16 cellular contexts compared by ENCODE assay signal in genomic region chr18:74989134-74989533, GRCh38.
DNase-seq lines count a peak whose midpoint lies in the region; ATAC-seq, FAIRE-seq and TF ChIP-seq lines count a peak whose summit lies in the region.
"Had no signal": no experiment of that assay in that cellular context is flagged by ENCODE, and none has a peak within 500 bp of the region (broad histone marks: within the 10 kb centered on the region; RNA-seq: fewer than 3 reads in every experiment).

No MANE protein-coding gene starts in this region.

- no peak for TF ChIP-seq POLR2A in GM12891 (IDR thresholded peaks at IDR 0.05; ENCODE audit: low read depth, low read length)

- CTCF ChIA-PET in T-cell (lab: Charles Lee) = no interaction called here

- intact Hi-C loops in dendritic cell treated with granulocyte-macrophage colony-stimulating factor and Interleukin-4, amounts not matched to agents 40 ng/mL and 50 ng/mL, for 4 days (cut with micrococcal nuclease) = loop anchor here (10.0 kb wide), 1 partner anchor 226 kb away; the partner anchor contains the start of gene TSHZ1

- peak overlapping the region; percentile 4 for H3K27ac Mint-ChIP-seq in activated naive CD8-positive, alpha-beta T cell treated with anti-CD3 and anti-CD28 coated beads, Interleukin-2, amount 50 U/mL, for 24 hours
- H3K27ac Mint-ChIP-seq in activated naive CD8-positive, alpha-beta T cell treated with anti-CD3 and anti-CD28 coated beads for 36 hours = no peak overlapping the region
- peak overlapping the region; percentile 40 to 64 for H3K27ac Mint-ChIP-seq in T-cell
- peak overlapping the region; percentile 85 for H3K27ac Mint-ChIP-seq in dendritic cell treated with granulocyte-macrophage colony-stimulating factor and Interleukin-4, amounts not matched to agents 40 ng/mL and 50 ng/mL, for 4 days
- H3K27ac Mint-ChIP-seq: CD4-positive, alpha-beta T cell; GM23338 had no signal

- no peak for DNase-seq in activated naive CD8-positive, alpha-beta T cell treated with anti-CD3 and anti-CD28 coated beads, Interleukin-2, amount 50 U/mL, for 24 hours
- DNase-seq in activated naive CD8-positive, alpha-beta T cell treated with anti-CD3 and anti-CD28 coated beads for 36 hours = no peak
- DNase-seq in GM12891 (ENCODE audit: insufficient read length, low spot score) (no peak), T-cell (no peak), NOMO-1 (lab: John Stamatoyannopoulos, UW; ENCODE audit: unreplicated experiment in 2 of 2) (no peak)
- DNase-seq in NK-92 treated with Interleukin-12 subunit alpha and Interleukin-12 subunit beta, amount 100 ng/mL, for 24 hours (lab: John Stamatoyannopoulos, UW) = no peak
- DNase-seq: ACHN; CD4-positive, alpha-beta T cell; DMS153; DMS79 treated with DMSO at 0.1 percent for 48 hours; GDM1; H7; IMR-90 had no signal

- H3K4me3 Mint-ChIP-seq in activated naive CD8-positive, alpha-beta T cell treated with anti-CD3 and anti-CD28 coated beads, Interleukin-2, amount 50 U/mL, for 24 hours = no peak overlapping the region
- H3K4me3 Mint-ChIP-seq in activated naive CD8-positive, alpha-beta T cell treated with anti-CD3 and anti-CD28 coated beads for 36 hours = no peak overlapping the region
- H3K4me3 Mint-ChIP-seq in T-cell = no peak overlapping the region
- no peak overlapping the region for H3K4me3 Mint-ChIP-seq in dendritic cell treated with granulocyte-macrophage colony-stimulating factor and Interleukin-4, amounts not matched to agents 40 ng/mL and 50 ng/mL, for 4 days
- H3K4me3 Mint-ChIP-seq: CD4-positive, alpha-beta T cell; GM23338 had no signal

- FAIRE-seq in GM12891 (lab: Jason Lieb, UNC) = peak; percentile 20

- POLR2A ChIA-PET in T-cell (lab: Charles Lee) = no interaction called here

- H3K9me3 Mint-ChIP-seq in activated naive CD8-positive, alpha-beta T cell treated with anti-CD3 and anti-CD28 coated beads, Interleukin-2, amount 50 U/mL, for 24 hours = no peaks in the 10 kb centered on the region
- no peaks in the 10 kb centered on the region for H3K9me3 Mint-ChIP-seq in activated naive CD8-positive, alpha-beta T cell treated with anti-CD3 and anti-CD28 coated beads for 36 hours
- no peaks in the 10 kb centered on the region for H3K9me3 Mint-ChIP-seq in T-cell
- H3K9me3 Mint-ChIP-seq in dendritic cell treated with granulocyte-macrophage colony-stimulating factor and Interleukin-4, amounts not matched to agents 40 ng/mL and 50 ng/mL, for 4 days = no peaks in the 10 kb centered on the region
- H3K9me3 Mint-ChIP-seq: CD4-positive, alpha-beta T cell; GM23338 had no signal

- peaks cover 4% of the 10 kb centered on the region for H3K36me3 Mint-ChIP-seq in activated naive CD8-positive, alpha-beta T cell treated with anti-CD3 and anti-CD28 coated beads, Interleukin-2, amount 50 U/mL, for 24 hours (ENCODE audit: low read depth)
- H3K36me3 Mint-ChIP-seq in activated naive CD8-positive, alpha-beta T cell treated with anti-CD3 and anti-CD28 coated beads for 36 hours = peaks cover 6% of the 10 kb centered on the region
- H3K36me3 Mint-ChIP-seq in T-cell = peaks cover 9% of the 10 kb centered on the region
- peaks cover 9% of the 10 kb centered on the region for H3K36me3 Mint-ChIP-seq in dendritic cell treated with granulocyte-macrophage colony-stimulating factor and Interleukin-4, amounts not matched to agents 40 ng/mL and 50 ng/mL, for 4 days (ENCODE audit: low read depth)

- no peaks in the 10 kb centered on the region for H3K27me3 Mint-ChIP-seq in activated naive CD8-positive, alpha-beta T cell treated with anti-CD3 and anti-CD28 coated beads, Interleukin-2, amount 50 U/mL, for 24 hours
- H3K27me3 Mint-ChIP-seq in activated naive CD8-positive, alpha-beta T cell treated with anti-CD3 and anti-CD28 coated beads for 36 hours = no peaks in the 10 kb centered on the region
- no peaks in the 10 kb centered on the region for H3K27me3 Mint-ChIP-seq in T-cell
- no peaks in the 10 kb centered on the region for H3K27me3 Mint-ChIP-seq in dendritic cell treated with granulocyte-macrophage colony-stimulating factor and Interleukin-4, amounts not matched to agents 40 ng/mL and 50 ng/mL, for 4 days
- H3K27me3 Mint-ChIP-seq: CD4-positive, alpha-beta T cell had no signal

- ATAC-seq in activated naive CD8-positive, alpha-beta T cell treated with anti-CD3 and anti-CD28 coated beads, Interleukin-2, amount 50 U/mL, for 24 hours = no peak
- ATAC-seq in T-cell (replicated peaks in 1 of 4) (no peak), HG03469 (IDR thresholded peaks at IDR 0.05; ENCODE audit: unreplicated experiment) (no peak)
- ATAC-seq: GM23338 had no signal

- H3K4me1 Mint-ChIP-seq in activated naive CD8-positive, alpha-beta T cell treated with anti-CD3 and anti-CD28 coated beads, Interleukin-2, amount 50 U/mL, for 24 hours = peaks cover 35% of the 10 kb centered on the region
- H3K4me1 Mint-ChIP-seq in activated naive CD8-positive, alpha-beta T cell treated with anti-CD3 and anti-CD28 coated beads for 36 hours = peaks cover 18% of the 10 kb centered on the region
- peaks cover 29 to 45% (median 44%) of the 10 kb centered on the region in 3 donors for H3K4me1 Mint-ChIP-seq in T-cell
- H3K4me1 Mint-ChIP-seq in dendritic cell treated with granulocyte-macrophage colony-stimulating factor and Interleukin-4, amounts not matched to agents 40 ng/mL and 50 ng/mL, for 4 days (ENCODE audit: low read depth) = peaks cover 46% of the 10 kb centered on the region

TF ChIP-seq in GM12891, 5 proteins besides CTCF, POLR2A, EP300 and RAD21:
- TF ChIP-seq POU2F2 (IDR thresholded peaks at IDR 0.05; ENCODE audit: low read depth, low read length) (no peak), SPI1 (IDR thresholded peaks at IDR 0.05; ENCODE audit: low read depth, low read length) (no peak), POLR2AphosphoS5 (IDR thresholded peaks at IDR 0.05; ENCODE audit: low read depth, low read length) (no peak), TAF1 (IDR thresholded peaks at IDR 0.05; ENCODE audit: low read depth, low read length) (no peak), PAX5 (IDR thresholded peaks at IDR 0.05; ENCODE audit: insufficient read depth, low read length, severe bottlenecking) (no peak)
